In the genomic region with DNA sequence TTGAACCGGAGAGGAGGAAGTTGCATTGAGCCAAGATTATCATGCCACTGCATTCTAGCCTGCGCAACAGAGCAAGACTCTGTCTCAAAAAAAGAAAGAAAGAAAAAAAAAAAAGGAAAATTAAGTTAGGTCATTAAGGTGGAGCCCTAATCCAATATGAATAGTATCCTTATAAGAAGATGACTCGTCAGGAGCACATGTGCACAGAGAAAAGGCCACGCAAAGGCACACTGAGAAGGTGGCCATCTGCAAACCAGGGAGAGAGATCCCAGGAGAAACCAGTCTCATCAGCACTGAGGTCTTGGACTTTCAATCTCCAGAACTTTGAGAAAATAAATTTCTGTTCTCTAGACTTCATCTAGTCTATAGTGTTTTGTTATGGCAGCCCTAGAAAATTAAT, we compare ENCODE assay signal across 10 cellular contexts. TPM values are rescaled to one million over a fixed set of nuclear protein-coding genes. Genes with fewer than 3 reads are reported as not detected.
A peak's percentile ranks its signal among the peaks of the same experiment; 100 is the strongest.
DNase-seq lines count a peak whose midpoint lies in the region; ATAC-seq and TF ChIP-seq lines count a peak whose summit lies in the region.
"Had no signal": no experiment of that assay in that cellular context is flagged by ENCODE, and none has a peak within 500 bp of the region (broad histone marks: within the 10 kb centered on the region; RNA-seq: fewer than 3 reads in every experiment).

No MANE protein-coding gene starts in this region.

- peaks cover 28 to 30% of the 10 kb centered on the region in 2 donors for H3K36me3 Mint-ChIP-seq in CD4-positive, alpha-beta memory T cell
- H3K36me3 Mint-ChIP-seq in effector memory CD8-positive, alpha-beta T cell (ENCODE audit: insufficient read depth), result peaks cover 13% of the 10 kb centered on the region

- H3K4me1 ChIP-seq in CD4-positive, alpha-beta memory T cell (ENCODE audit: insufficient read depth, low read length), result peaks cover 78% of the 10 kb centered on the region
- H3K4me1 ChIP-seq in Panc1 (ENCODE audit: control insufficient read depth, insufficient read depth, low read length), result peaks cover 50% of the 10 kb centered on the region
- peaks cover 72% of the 10 kb centered on the region for H3K4me1 ChIP-seq in psoas muscle

- no peak for TF ChIP-seq CTCF in Panc1 (IDR thresholded peaks at IDR 0.05)
- no peak for TF ChIP-seq CTCF in psoas muscle (IDR thresholded peaks at IDR 0.05)

- CTCF ChIA-PET in CD4-positive, alpha-beta memory T cell (lab: Charles Lee; ENCODE audit: partially characterized antibody), result interaction anchor here (0.8 to 1.5 kb wide), 2 partner anchors 25 to 180 kb away, joined by 3 to 5 read pairs; no protein-coding TSS in a partner anchor
- CTCF ChIA-PET in Panc1 (lab: Charles Lee), result no interaction called here

- H3K4me3 Mint-ChIP-seq in CD4-positive, alpha-beta memory T cell, result peak overlapping the region in 6 of 8 donors; percentile 25 to 86 (median 48)
- H3K4me3 Mint-ChIP-seq in effector memory CD8-positive, alpha-beta T cell, result peak overlapping the region; percentile 89 to 97

- BruUV-seq in Panc1 (replicated peaks; lab: Mats Ljungman, UMichigan), result no TSS peak

- in situ Hi-C loops in Panc1 (cut with HindIII; ENCODE audit: low pct_unique_long_range_greater_than_20kb, low sequenced_read_pairs), result no loop called here

- H3K9me3 ChIP-seq in CD4-positive, alpha-beta memory T cell (ENCODE audit: control insufficient read depth in 1 of 2, low read length in 2 of 2), result no peaks in the 10 kb centered on the region
- H3K9me3 ChIP-seq in Panc1 (ENCODE audit: control insufficient read depth, insufficient read depth, low read depth, low read length) (no peaks in the 10 kb centered on the region), psoas muscle (no peaks in the 10 kb centered on the region)

- H3K4me1 Mint-ChIP-seq in CD4-positive, alpha-beta memory T cell, result peaks cover 39 to 87% (median 75%) of the 10 kb centered on the region in 4 donors
- peaks cover 49 to 65% of the 10 kb centered on the region in 2 donors for H3K4me1 Mint-ChIP-seq in effector memory CD8-positive, alpha-beta T cell (ENCODE audit: low read depth in 2 of 2)

- no peak overlapping the region for H3K4me3 ChIP-seq in CD4-positive, alpha-beta memory T cell (ENCODE audit: low read length in 2 of 2)
- H3K4me3 ChIP-seq in Panc1 (ENCODE audit: low read depth in 2 of 2, low read length in 2 of 2) (no peak overlapping the region), psoas muscle (peak overlapping the region; percentile 75)

- H3K9me3 Mint-ChIP-seq in CD4-positive, alpha-beta memory T cell, result peaks cover 0 to 2% (median 0%) of the 10 kb centered on the region in 8 donors
- no peaks in the 10 kb centered on the region for H3K9me3 Mint-ChIP-seq in effector memory CD8-positive, alpha-beta T cell

- H3K27me3 ChIP-seq in CD4-positive, alpha-beta memory T cell (ENCODE audit: insufficient read depth, low read length), result no peaks in the 10 kb centered on the region
- H3K27me3 ChIP-seq in Panc1 (ENCODE audit: control insufficient read depth, insufficient read depth, low read length) (no peaks in the 10 kb centered on the region), psoas muscle (ENCODE audit: insufficient read depth in 3 of 3, low read length in 2 of 3) (no peaks in the 10 kb centered on the region)

- POLR2A ChIA-PET in CD4-positive, alpha-beta memory T cell (lab: Charles Lee; ENCODE audit: partially characterized antibody), result interaction anchor here (2.0 to 3.7 kb wide), 2 partner anchors 52 to 67 kb away, joined by 14 to 34 read pairs; a partner anchor contains a TSS
- POLR2A ChIA-PET in Panc1 (lab: Charles Lee), result no interaction called here

- H3K27ac Mint-ChIP-seq in CD4-positive, alpha-beta memory T cell, result peak overlapping the region in 6 of 7 donors; percentile 37 to 98 (median 77)
- H3K27ac Mint-ChIP-seq in effector memory CD8-positive, alpha-beta T cell, result peak overlapping the region; percentile 91 to 98

- H3K36me3 ChIP-seq in CD4-positive, alpha-beta memory T cell (ENCODE audit: insufficient read depth, low read length), result no peaks in the 10 kb centered on the region
- H3K36me3 ChIP-seq in Panc1 (ENCODE audit: control insufficient read depth, insufficient read depth, low read length) (no peaks in the 10 kb centered on the region), psoas muscle (ENCODE audit: insufficient read depth in 1 of 2, low read depth in 1 of 2) (no peaks in the 10 kb centered on the region)

- no peaks in the 10 kb centered on the region for H3K27me3 Mint-ChIP-seq in CD4-positive, alpha-beta memory T cell
- H3K27me3 Mint-ChIP-seq in effector memory CD8-positive, alpha-beta T cell, result no peaks in the 10 kb centered on the region

- no peak for DNase-seq in CD4-positive, alpha-beta memory T cell
- DNase-seq in Panc1 (ENCODE audit: low read depth, low spot score) (no peak), psoas muscle (no peak), H4 (ENCODE audit: low spot score) (no peak), DMS79 treated with DMSO at 0.1 percent for 48 hours (lab: John Stamatoyannopoulos, UW) (no peak)
- DNase-seq in effector memory CD8-positive, alpha-beta T cell, result no peak
- DNase-seq: activated effector memory CD4-positive, alpha-beta T cell treated with Interleukin-2 at 50 U/mL for 16 hours; DMS 273 treated with DMSO at 0.1 percent for 48 hours had no signal

- no peak for ATAC-seq in Panc1
- ATAC-seq in effector memory CD8-positive, alpha-beta T cell (replicated peaks), result no peak
- ATAC-seq in psoas muscle, result no peak
- no peak for ATAC-seq in GM21360 (IDR thresholded peaks at IDR 0.05; ENCODE audit: unreplicated experiment)
- ATAC-seq: sciatic nerve had no signal

- WGBS in psoas muscle, 3 donors, result 91 to 97% (median 93%) methylated on average over 4 of the region's 4 CpGs

- no peak overlapping the region for H3K27ac ChIP-seq in CD4-positive, alpha-beta memory T cell (ENCODE audit: low read depth, low read length)
- H3K27ac ChIP-seq in Panc1 (ENCODE audit: low read length), result peak overlapping the region; percentile 80; the same call in 1 of the 2 replicates
- peak overlapping the region; percentile 97 for H3K27ac ChIP-seq in psoas muscle

- intact Hi-C loops in CD4-positive, alpha-beta memory T cell (cut with micrococcal nuclease), result no loop called here
- intact Hi-C loops in Panc1 (cut with micrococcal nuclease; ENCODE audit: unreplicated experiment) (no loop called here), psoas muscle (cut with DNase I) (no loop called here)

RNA-seq across cellular contexts. Expression of a gene that starts 3.8 kb away (rescaled TPM):
- 10 to 100 TPM; 47.9 to 51.0 TPM for total RNA-seq in CD4-positive, alpha-beta memory T cell
- 100 to 1,000 TPM; 118 to 183 TPM for polyA plus RNA-seq in CD4-positive, alpha-beta memory T cell
- total RNA-seq in Panc1 (2021; ENCODE audit: unreplicated experiment), result 62.2 TPM
- 49.9 TPM for polyA plus RNA-seq in Panc1 (2012; ENCODE audit: insufficient read length)
- total RNA-seq in psoas muscle, result 100 to 1,000 TPM in 3 of 4 donors, 10 to 100 TPM in 1; 46.5 to 174 (median 152) TPM
- polyA plus RNA-seq in psoas muscle, result 100 to 1,000 TPM in 1 of 3 donors, 10 to 100 TPM in 2; 67.6 to 142 (median 70.2) TPM
- total RNA-seq in H4 (2014; rRNA removed; shearing (Covaris generic)), result 7.5 and 16.1 TPM in 2 replicates

RNA-seq across cellular contexts. Expression of a gene that starts 51.5 kb away (rescaled TPM):
- total RNA-seq in CD4-positive, alpha-beta memory T cell, result 10 to 100 TPM; 43.0 to 43.9 TPM
- 10 to 100 TPM; 38.8 to 40.7 TPM for polyA plus RNA-seq in CD4-positive, alpha-beta memory T cell
- total RNA-seq in Panc1 (2021; ENCODE audit: unreplicated experiment), result 52.0 TPM
- 22.0 TPM for polyA plus RNA-seq in Panc1 (2012; ENCODE audit: insufficient read length)
- total RNA-seq in psoas muscle, result 10 to 100 TPM; 23.7 to 55.2 (median 30.3) TPM
- polyA plus RNA-seq in psoas muscle, result 10 to 100 TPM; 14.3 to 45.9 (median 31.7) TPM
- total RNA-seq in H4 (2014; rRNA removed; shearing (Covaris generic)), result 44.0 and 59.2 TPM in 2 replicates
